ENCODE assay signal across 26 cellular contexts in the genomic region with DNA sequence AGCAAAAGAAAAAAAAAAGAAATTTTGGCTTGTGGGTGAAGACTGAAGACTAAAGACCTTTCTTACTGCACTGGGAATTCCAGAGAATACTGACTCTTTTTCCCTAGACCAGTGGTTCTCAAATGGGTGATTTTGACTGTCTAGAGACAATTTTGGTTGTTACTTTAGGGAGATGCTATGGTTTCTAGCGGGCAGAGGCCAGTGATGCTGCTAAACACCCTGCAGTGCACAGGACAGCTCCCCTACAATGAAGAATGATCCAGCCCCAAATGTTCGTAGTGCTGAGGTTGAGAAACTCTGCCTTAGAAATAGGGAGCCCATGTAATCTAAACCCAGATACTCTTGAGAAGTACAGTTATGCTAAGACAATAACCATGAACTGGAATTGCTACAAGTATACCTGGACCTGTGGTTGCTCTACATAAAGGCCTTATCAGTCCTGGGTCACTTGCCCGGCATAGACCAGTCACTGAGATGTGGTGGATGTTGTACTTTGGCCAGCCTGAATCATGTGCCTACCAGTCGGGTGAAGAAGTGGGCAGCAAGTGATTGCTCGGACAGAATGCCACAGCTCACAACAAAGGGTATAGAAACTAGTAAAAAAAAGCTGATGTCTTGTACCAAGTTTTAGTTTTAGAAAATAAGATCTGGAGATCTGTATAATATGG. TPM values are rescaled to one million over a fixed set of nuclear protein-coding genes. Genes with fewer than 3 reads are reported as not detected.
DNase-seq lines count a peak whose midpoint lies in the region; ATAC-seq, FAIRE-seq and TF ChIP-seq lines count a peak whose summit lies in the region.
"Had no signal": no experiment of that assay in that cellular context is flagged by ENCODE, and none has a peak within 500 bp of the region (broad histone marks: within the 10 kb centered on the region; RNA-seq: fewer than 3 reads in every experiment).

No MANE protein-coding gene starts in this region.

- H3K27me3 ChIP-seq in right atrium auricular region (no peaks in the 10 kb centered on the region), pancreas (no peaks in the 10 kb centered on the region), SK-N-SH (ENCODE audit: insufficient read depth) (no peaks in the 10 kb centered on the region)
- H3K27me3 ChIP-seq: left lung had no signal

- H3K4me1 ChIP-seq in right atrium auricular region (peaks cover 0 to 36% of the 10 kb centered on the region in 2 donors), pancreas (peaks cover 3 to 30% (median 9%) of the 10 kb centered on the region in 3 donors), SK-N-SH (ENCODE audit: control insufficient read depth in 1 of 2, insufficient read depth in 2 of 2, low read depth in 1 of 2, low read length in 1 of 2) (no peaks in the 10 kb centered on the region; a peak in 1 of 4 replicates)
- H3K4me1 ChIP-seq: left lung, prostate gland had no signal

- no peak overlapping the region for H3K4me2 ChIP-seq in SK-N-SH

- DNase-seq in Right ventricle myocardium inferior (ENCODE audit: missing footprints) (no peak), cardiac septum (ENCODE audit: low spot score) (no peak), right atrium auricular region (ENCODE audit: low spot score) (no peak), pancreas (peak in 4 of 6 donors; percentile 33 to 68 (median 36)), KBM-7 (no peak), SK-N-SH (no peak), RPMI8226 (no peak)
- DNase-seq: 8988T; activated B cell treated with CpG ODN at 0.5 μM for 24 hours; activated CD4-positive, alpha-beta T cell treated with anti-CD3 and anti-CD28 coated beads, Interleukin-2, amount 10 ng/mL, durations not matched to agents 7 days and 5 days; activated gamma-delta T cell treated with Interleukin-2 at 50 U/mL for 16 hours; activated naive CD8-positive, alpha-beta T cell treated with anti-CD3 and anti-CD28 coated beads, Interleukin-2, amount 50 U/mL, for 24 hours; activated T-cell treated with anti-CD3 and anti-CD28 coated beads, Interleukin-2, amount 50 U/mL, for 24 hours; COR-L47; DMS79 treated with DMSO at 0.1 percent for 48 hours; GDM1; left lung; naive B cell; NCI-H1694; stimulated activated CD4-positive, alpha-beta T cell treated with anti-CD3 and anti-CD28 coated beads, Interleukin-15, amount 100 ng/mL, for 24 hours; T-helper 1 cell had no signal

- TF ChIP-seq CTCF in right atrium auricular region (IDR thresholded peaks at IDR 0.05) (no peak), pancreas (IDR thresholded peaks at IDR 0.05) (no peak), SK-N-SH (IDR thresholded peaks at IDR 0.05) (no peak)

- H3K36me3 ChIP-seq in right atrium auricular region (no peaks in the 10 kb centered on the region), pancreas (no peaks in the 10 kb centered on the region), SK-N-SH (replicated peaks in 1 of 2; ENCODE audit: control insufficient read depth in 1 of 2, insufficient read depth in 2 of 2, low read length in 1 of 2) (no peaks in the 10 kb centered on the region)
- H3K36me3 ChIP-seq: left lung, prostate gland had no signal

- peak overlapping the region; percentile 37 to 51 for H3K27ac ChIP-seq in right atrium auricular region
- H3K27ac ChIP-seq in pancreas = peak overlapping the region in 1 of 4 donors; percentile 3
- H3K27ac ChIP-seq in SK-N-SH (ENCODE audit: low read depth in 2 of 2, low read length in 1 of 2) = no peak overlapping the region
- H3K27ac ChIP-seq: C4-2B, left lung, prostate gland had no signal

- H3K9ac ChIP-seq in SK-N-SH = no peak overlapping the region

- WGBS in pancreas, 2 donors = 52 to 59% methylated on average over 5 of the region's 5 CpGs
- WGBS in SK-N-SH (ENCODE audit: low lambda C conversion rate) = 96% methylated on average over 5 of the region's 5 CpGs

- H3F3A ChIP-seq in SK-N-SH (replicated peaks; ENCODE audit: insufficient read depth) = peaks cover 9% of the 10 kb centered on the region

- FAIRE-seq in pancreas (lab: Jason Lieb, UNC) = no peak

- TF ChIP-seq EP300 in SK-N-SH (IDR thresholded peaks at IDR 0.05; ENCODE audit: borderline replicate concordance in 1 of 2, low read depth in 1 of 2, low read length in 1 of 2) = no peak

- H4K20me1 ChIP-seq in SK-N-SH (ENCODE audit: insufficient read depth) = no peaks in the 10 kb centered on the region

- intact Hi-C loops in Right ventricle myocardium inferior (cut with DNase I) (no loop called here), cardiac septum (cut with DNase I) (loop anchor here (2.0 kb wide), 1 partner anchor 15 kb away; a partner anchor contains a TSS), pancreas (cut with DNase I) (no loop called here)

- peaks cover 86% of the 10 kb centered on the region for H3K79me2 ChIP-seq in SK-N-SH (ENCODE audit: insufficient read depth)

- POLR2A ChIA-PET in SK-N-SH (lab: Yijun Ruan, JAX) = no interaction called here

- CTCF ChIA-PET in SK-N-SH (lab: Yijun Ruan, JAX) = interaction anchor here (1.0 to 2.4 kb wide), 2 partner anchors 12 to 119 kb away, joined by 4 to 6 read pairs; no protein-coding TSS in a partner anchor

- H3K9me2 ChIP-seq in SK-N-SH = no peaks in the 10 kb centered on the region

- ATAC-seq in Right ventricle myocardium inferior (peak; percentile 60), pancreas (peak; percentile 85 to 96 (median 90)), HG02885 (IDR thresholded peaks at IDR 0.05; ENCODE audit: poor library complexity, unreplicated experiment) (no peak)
- ATAC-seq: activated naive CD8-positive, alpha-beta T cell treated with anti-CD3 and anti-CD28 coated beads, Interleukin-2, amount 50 U/mL, for 24 hours; HCT116; left lung; stimulated activated memory B cell treated with anti-CD40 and anti-IgM and Interleukin-4, amounts not matched to agents 10 μg/mL and 1 μg/mL and 100 μg/mL, for 72 hours had no signal

- in situ Hi-C loops in KBM-7 (cut with MboI; ENCODE audit: low pct_unique_long_range_greater_than_20kb, low sequenced_read_pairs) = no loop called here

- H3K9me3 ChIP-seq in right atrium auricular region = no peaks in the 10 kb centered on the region
- H3K9me3 ChIP-seq in pancreas = no peaks in the 10 kb centered on the region
- no peaks in the 10 kb centered on the region for H3K9me3 ChIP-seq in SK-N-SH
- H3K9me3 ChIP-seq: left lung, prostate gland had no signal

- H2AFZ ChIP-seq in SK-N-SH (ENCODE audit: low read depth) = no peak overlapping the region

- H3K4me3 ChIP-seq in right atrium auricular region = no peak overlapping the region
- no peak overlapping the region for H3K4me3 ChIP-seq in pancreas
- H3K4me3 ChIP-seq in SK-N-SH (ENCODE audit: low read depth in 2 of 2, low read length in 1 of 2) = no peak overlapping the region
- H3K4me3 ChIP-seq: left lung, prostate gland had no signal

- TF ChIP-seq RAD21 in SK-N-SH (IDR thresholded peaks at IDR 0.05; ENCODE audit: low read length) = no peak

TF ChIP-seq in SK-N-SH, 30 proteins besides CTCF, POLR2A, EP300 and RAD21 (continues in another document):
- TF ChIP-seq, protein P1, sequence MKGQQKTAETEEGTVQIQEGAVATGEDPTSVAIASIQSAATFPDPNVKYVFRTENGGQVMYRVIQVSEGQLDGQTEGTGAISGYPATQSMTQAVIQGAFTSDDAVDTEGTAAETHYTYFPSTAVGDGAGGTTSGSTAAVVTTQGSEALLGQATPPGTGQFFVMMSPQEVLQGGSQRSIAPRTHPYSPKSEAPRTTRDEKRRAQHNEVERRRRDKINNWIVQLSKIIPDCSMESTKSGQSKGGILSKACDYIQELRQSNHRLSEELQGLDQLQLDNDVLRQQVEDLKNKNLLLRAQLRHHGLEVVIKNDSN (IDR thresholded peaks at IDR 0.05; ENCODE audit: borderline replicate concordance, low read depth) = no peak
- TF ChIP-seq, protein P2, sequence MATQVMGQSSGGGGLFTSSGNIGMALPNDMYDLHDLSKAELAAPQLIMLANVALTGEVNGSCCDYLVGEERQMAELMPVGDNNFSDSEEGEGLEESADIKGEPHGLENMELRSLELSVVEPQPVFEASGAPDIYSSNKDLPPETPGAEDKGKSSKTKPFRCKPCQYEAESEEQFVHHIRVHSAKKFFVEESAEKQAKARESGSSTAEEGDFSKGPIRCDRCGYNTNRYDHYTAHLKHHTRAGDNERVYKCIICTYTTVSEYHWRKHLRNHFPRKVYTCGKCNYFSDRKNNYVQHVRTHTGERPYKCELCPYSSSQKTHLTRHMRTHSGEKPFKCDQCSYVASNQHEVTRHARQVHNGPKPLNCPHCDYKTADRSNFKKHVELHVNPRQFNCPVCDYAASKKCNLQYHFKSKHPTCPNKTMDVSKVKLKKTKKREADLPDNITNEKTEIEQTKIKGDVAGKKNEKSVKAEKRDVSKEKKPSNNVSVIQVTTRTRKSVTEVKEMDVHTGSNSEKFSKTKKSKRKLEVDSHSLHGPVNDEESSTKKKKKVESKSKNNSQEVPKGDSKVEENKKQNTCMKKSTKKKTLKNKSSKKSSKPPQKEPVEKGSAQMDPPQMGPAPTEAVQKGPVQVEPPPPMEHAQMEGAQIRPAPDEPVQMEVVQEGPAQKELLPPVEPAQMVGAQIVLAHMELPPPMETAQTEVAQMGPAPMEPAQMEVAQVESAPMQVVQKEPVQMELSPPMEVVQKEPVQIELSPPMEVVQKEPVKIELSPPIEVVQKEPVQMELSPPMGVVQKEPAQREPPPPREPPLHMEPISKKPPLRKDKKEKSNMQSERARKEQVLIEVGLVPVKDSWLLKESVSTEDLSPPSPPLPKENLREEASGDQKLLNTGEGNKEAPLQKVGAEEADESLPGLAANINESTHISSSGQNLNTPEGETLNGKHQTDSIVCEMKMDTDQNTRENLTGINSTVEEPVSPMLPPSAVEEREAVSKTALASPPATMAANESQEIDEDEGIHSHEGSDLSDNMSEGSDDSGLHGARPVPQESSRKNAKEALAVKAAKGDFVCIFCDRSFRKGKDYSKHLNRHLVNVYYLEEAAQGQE (IDR thresholded peaks at IDR 0.05; ENCODE audit: low read depth, low read length) = no peak
- TF ChIP-seq ELF1 (IDR thresholded peaks at IDR 0.05) (no peak), RFX5 (IDR thresholded peaks at IDR 0.05; ENCODE audit: low read length) (no peak), YY1 (IDR thresholded peaks at IDR 0.05; ENCODE audit: low read depth) (no peak)

RNA-seq across cellular contexts. Expression of a gene that starts 16.0 kb away (rescaled TPM):
- total RNA-seq in Right ventricle myocardium inferior (71.8 TPM), cardiac septum (41.8 TPM), right atrium auricular region (10 to 100 TPM; 36.1 to 43.5 TPM), pancreas (10 to 100 TPM in 2 of 6 donors, 1 to 10 TPM in 4; 6.6 to 14.8 (median 9.8) TPM)
- polyA plus RNA-seq in pancreas (1 to 10 TPM; 6.3 to 6.5 TPM), SK-N-SH (2012; rRNA removed) (12.0 and 15.1 TPM in 2 replicates)
- 12.9 and 13.8 TPM in 2 replicates for polyA plus RNA-seq in SK-N-SH (2012; cell fraction: cytosol; rRNA removed)
- 20.6 and 21.3 TPM in 2 replicates for polyA plus RNA-seq in SK-N-SH (2012; cell fraction: nucleus; rRNA removed)

Comparison
In these comparisons a context has a peak if more than half of its experiments do, and no peak if none do; other contexts are left out.
1. DNase-seq: peak in pancreas (4 of 6); none in Right ventricle myocardium inferior (single experiment), cardiac septum (single experiment), right atrium auricular region (single experiment), KBM-7 (single experiment), SK-N-SH (single experiment) and RPMI8226 (single experiment).
2. H3K27ac ChIP-seq: peak in right atrium auricular region (2 of 2); none in SK-N-SH (0 of 2).